Comparison of ENCODE assay signal across 9 cellular contexts in genomic region chr2:7014201-7014640, GRCh38.
A peak's percentile ranks its signal among the peaks of the same experiment; 100 is the strongest.
DNase-seq lines count a peak whose midpoint lies in the region; ATAC-seq and TF ChIP-seq lines count a peak whose summit lies in the region.
"Had no signal": no experiment of that assay in that cellular context is flagged by ENCODE, and none has a peak within 500 bp of the region (broad histone marks: within the 10 kb centered on the region; RNA-seq: fewer than 3 reads in every experiment).

No MANE protein-coding gene starts in this region.

- 0 out of 22 replicates have a peak, but pooled peaks cover 0 to 7% (median 0%) of the 10 kb centered on the region in 11 experiments for H4K20me1 ChIP-seq in BLaER1 treated with 17β-estradiol and CSF1 and Interleukin-3, amounts not matched to agents 10 nM and 100 nM

- DNase-seq in MV-4-11 (lab: John Stamatoyannopoulos, UW), result peak; percentile 84
- no peak for DNase-seq in activated T-helper 1 cell treated with anti-CD3 and anti-CD28 coated beads, Interleukin-12 subunit alpha, Interleukin-12 subunit beta, Interleukin-2, Interleukin-4 antibody, amounts not matched to agents 30 ng/mL and 10 ng/mL and 1 ng/mL, durations not matched to agents 14 hours and 24 hours and 36 hours (ENCODE audit: low spot score)
- peak; percentile 87 for DNase-seq in iris pigment epithelial cell (ENCODE audit: low read depth)
- DNase-seq in vagina (ENCODE audit: extremely low spot score in 2 of 2), result no peak
- no peak for DNase-seq in NCI-H345 (lab: John Stamatoyannopoulos, UW)
- DNase-seq in activated CD8-positive, alpha-beta memory T cell treated with anti-CD3 and anti-CD28 coated beads, Interleukin-2, amount 50 U/mL, for 4 hours, result no peak

- H3K4me3 ChIP-seq in BLaER1 treated with 17β-estradiol and CSF1 and Interleukin-3, amounts not matched to agents 10 nM and 100 nM, result no peak overlapping the region
- no peak overlapping the region for H3K4me3 ChIP-seq in vagina

- no peak for TF ChIP-seq POLR2A in vagina (IDR thresholded peaks at IDR 0.05)

- H3K4me2 ChIP-seq in BLaER1 treated with 17β-estradiol and CSF1 and Interleukin-3, amounts not matched to agents 10 nM and 100 nM, result peak overlapping the region in 10 of 11 experiments; percentile 34 to 96 (median 80); a peak in 18 of 22 replicates

- H3K27me3 ChIP-seq in BLaER1 treated with 17β-estradiol and CSF1 and Interleukin-3, amounts not matched to agents 10 nM and 100 nM, result peaks cover 0 to 10% (median 0%) of the 10 kb centered on the region in 11 experiments; a peak in 1 of 22 replicates
- no peaks in the 10 kb centered on the region for H3K27me3 ChIP-seq in vagina

- H3K36me3 ChIP-seq in BLaER1 treated with 17β-estradiol and CSF1 and Interleukin-3, amounts not matched to agents 10 nM and 100 nM, result peaks cover 0 to 13% (median 0%) of the 10 kb centered on the region in 11 experiments; a peak in 8 of 22 replicates
- no peaks in the 10 kb centered on the region for H3K36me3 ChIP-seq in vagina

- no peak for TF ChIP-seq CTCF in vagina (IDR thresholded peaks at IDR 0.05)

- H3K9ac ChIP-seq in BLaER1 treated with 17β-estradiol and CSF1 and Interleukin-3, amounts not matched to agents 10 nM and 100 nM, result peak overlapping the region in 1 of 11 experiments; percentile 56; a peak in 1 of 22 replicates

- peaks cover 18% of the 10 kb centered on the region for H3K4me1 Mint-ChIP-seq in activated T-helper 1 cell treated with anti-CD3 and anti-CD28 coated beads, Interleukin-12 subunit alpha, Interleukin-12 subunit beta, Interleukin-2, Interleukin-4 antibody, amounts not matched to agents 30 ng/mL and 10 ng/mL and 1 ng/mL, durations not matched to agents 14 hours and 24 hours and 36 hours (ENCODE audit: low read depth)

- no peaks in the 10 kb centered on the region for H3K9me3 ChIP-seq in BLaER1 treated with 17β-estradiol and CSF1 and Interleukin-3, amounts not matched to agents 10 nM and 100 nM (replicated peaks in 1 of 11)
- no peaks in the 10 kb centered on the region for H3K9me3 ChIP-seq in vagina

- no peaks in the 10 kb centered on the region for H3K27me3 Mint-ChIP-seq in activated T-helper 1 cell treated with anti-CD3 and anti-CD28 coated beads, Interleukin-12 subunit alpha, Interleukin-12 subunit beta, Interleukin-2, Interleukin-4 antibody, amounts not matched to agents 30 ng/mL and 10 ng/mL and 1 ng/mL, durations not matched to agents 14 hours and 24 hours and 36 hours (ENCODE audit: insufficient read depth)

- no peaks in the 10 kb centered on the region for H3K36me3 Mint-ChIP-seq in activated T-helper 1 cell treated with anti-CD3 and anti-CD28 coated beads, Interleukin-12 subunit alpha, Interleukin-12 subunit beta, Interleukin-2, Interleukin-4 antibody, amounts not matched to agents 30 ng/mL and 10 ng/mL and 1 ng/mL, durations not matched to agents 14 hours and 24 hours and 36 hours (ENCODE audit: low read depth)

- H3K27ac ChIP-seq in BLaER1 treated with 17β-estradiol and CSF1 and Interleukin-3, amounts not matched to agents 10 nM and 100 nM, result no peak overlapping the region; a peak in 1 of 22 replicates
- H3K27ac ChIP-seq in vagina, result peak overlapping the region; percentile 86
- H3K27ac ChIP-seq: epithelial cell of prostate had no signal

- H3K27ac Mint-ChIP-seq in activated T-helper 1 cell treated with anti-CD3 and anti-CD28 coated beads, Interleukin-12 subunit alpha, Interleukin-12 subunit beta, Interleukin-2, Interleukin-4 antibody, amounts not matched to agents 30 ng/mL and 10 ng/mL and 1 ng/mL, durations not matched to agents 14 hours and 24 hours and 36 hours, result peak overlapping the region; percentile 1

- H3K9me3 Mint-ChIP-seq in activated T-helper 1 cell treated with anti-CD3 and anti-CD28 coated beads, Interleukin-12 subunit alpha, Interleukin-12 subunit beta, Interleukin-2, Interleukin-4 antibody, amounts not matched to agents 30 ng/mL and 10 ng/mL and 1 ng/mL, durations not matched to agents 14 hours and 24 hours and 36 hours, result no peaks in the 10 kb centered on the region

- intact Hi-C loops in activated T-helper 1 cell treated with anti-CD3 and anti-CD28 coated beads, Interleukin-12 subunit alpha, Interleukin-12 subunit beta, Interleukin-2, Interleukin-4 antibody, amounts not matched to agents 30 ng/mL and 10 ng/mL and 1 ng/mL, durations not matched to agents 14 hours and 24 hours and 36 hours (cut with micrococcal nuclease), result loop anchor here (1.0 kb wide), 1 partner anchor 117 kb away; no protein-coding TSS in a partner anchor
- intact Hi-C loops in vagina (cut with DNase I), result no loop called here

- H3K4me3 Mint-ChIP-seq in activated T-helper 1 cell treated with anti-CD3 and anti-CD28 coated beads, Interleukin-12 subunit alpha, Interleukin-12 subunit beta, Interleukin-2, Interleukin-4 antibody, amounts not matched to agents 30 ng/mL and 10 ng/mL and 1 ng/mL, durations not matched to agents 14 hours and 24 hours and 36 hours, result no peak overlapping the region

- peak; percentile 62 for ATAC-seq in GM19023 (IDR thresholded peaks at IDR 0.05; ENCODE audit: unreplicated experiment)

- H3K4me1 ChIP-seq in BLaER1 treated with 17β-estradiol and CSF1 and Interleukin-3, amounts not matched to agents 10 nM and 100 nM, result peaks cover 18 to 95% (median 76%) of the 10 kb centered on the region in 10 experiments
- peaks cover 97% of the 10 kb centered on the region for H3K4me1 ChIP-seq in vagina

Comparison
In these comparisons a context has a peak if more than half of its experiments do, and no peak if none do; other contexts are left out.
1. DNase-seq: peak in MV-4-11 (single experiment) and iris pigment epithelial cell (single experiment); none in activated T-helper 1 cell treated with anti-CD3 and anti-CD28 coated beads, Interleukin-12 subunit alpha, Interleukin-12 subunit beta, Interleukin-2, Interleukin-4 antibody, amounts not matched to agents 30 ng/mL and 10 ng/mL and 1 ng/mL, durations not matched to agents 14 hours and 24 hours and 36 hours (single experiment), vagina (0 of 2), NCI-H345 (single experiment) and activated CD8-positive, alpha-beta memory T cell treated with anti-CD3 and anti-CD28 coated beads, Interleukin-2, amount 50 U/mL, for 4 hours (single experiment).